In the genomic region with DNA sequence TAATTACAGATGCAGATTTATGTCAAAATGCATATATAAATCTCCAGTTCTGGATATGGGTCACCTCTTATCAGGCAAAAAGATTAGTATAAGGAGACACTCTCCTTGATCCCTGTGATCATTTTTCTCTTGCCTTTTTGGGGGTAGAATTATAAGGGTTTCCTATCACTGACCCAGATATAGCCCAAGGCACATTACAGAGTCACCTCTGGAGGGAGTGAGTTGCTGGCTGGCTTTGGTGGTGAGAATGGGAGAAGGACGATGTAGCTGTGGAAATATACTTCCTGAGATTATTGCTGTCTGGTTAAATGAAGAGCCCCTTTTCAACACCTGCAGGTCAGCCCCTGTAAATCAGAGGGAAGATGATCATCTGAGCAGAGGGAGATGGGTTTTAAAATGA, we compare ENCODE assay signal across 15 cellular contexts.
A peak's percentile ranks its signal among the peaks of the same experiment; 100 is the strongest.
DNase-seq lines count a peak whose midpoint lies in the region; ATAC-seq and TF ChIP-seq lines count a peak whose summit lies in the region.
"Had no signal": no experiment of that assay in that cellular context is flagged by ENCODE, and none has a peak within 500 bp of the region (broad histone marks: within the 10 kb centered on the region; RNA-seq: fewer than 3 reads in every experiment).

No MANE protein-coding gene starts in this region.

- H3K27ac ChIP-seq in left ventricle myocardium inferior (replicated peaks), result no peak overlapping the region
- H3K27ac ChIP-seq in GM23338 (ENCODE audit: low read depth), result no peak overlapping the region
- H3K27ac ChIP-seq in neural cell (ENCODE audit: low read length), result peak overlapping the region; percentile 75
- H3K27ac ChIP-seq: C4-2B, GM23248 had no signal

- no peaks in the 10 kb centered on the region for H3K9me3 Mint-ChIP-seq in GM23338
- H3K9me3 Mint-ChIP-seq: CD4-positive, alpha-beta memory T cell; H9 had no signal

- H3K36me3 ChIP-seq in left ventricle myocardium inferior, result no peaks in the 10 kb centered on the region
- H3K36me3 ChIP-seq in GM23338 (ENCODE audit: insufficient read depth), result no peaks in the 10 kb centered on the region
- no peaks in the 10 kb centered on the region for H3K36me3 ChIP-seq in neural cell (ENCODE audit: insufficient read depth, low read length)
- H3K36me3 ChIP-seq: BE2C had no signal

- H3K27ac Mint-ChIP-seq in GM23338, result no peak overlapping the region
- H3K27ac Mint-ChIP-seq: CD4-positive, alpha-beta memory T cell; H9 had no signal

- H3K27me3 ChIP-seq in left ventricle myocardium inferior (ENCODE audit: low read depth) (peaks cover 4% of the 10 kb centered on the region), GM23338 (ENCODE audit: insufficient read depth) (no peaks in the 10 kb centered on the region), neural cell (ENCODE audit: insufficient read depth, low read depth, low read length) (no peaks in the 10 kb centered on the region)
- H3K27me3 ChIP-seq: BE2C had no signal

- peaks cover 7% of the 10 kb centered on the region; the same call in 2 of the 3 replicates for H3K4me1 Mint-ChIP-seq in GM23338
- H3K4me1 Mint-ChIP-seq: CD4-positive, alpha-beta memory T cell; H9 had no signal

- H3K9me3 ChIP-seq in left ventricle myocardium inferior (replicated peaks) (no peaks in the 10 kb centered on the region), neural cell (ENCODE audit: low read length) (no peaks in the 10 kb centered on the region)
- H3K9me3 ChIP-seq: BE2C had no signal

- no peak for TF ChIP-seq EP300 in neural cell (conservative IDR thresholded peaks at IDR 0.05; ENCODE audit: poor library complexity, severe bottlenecking)

- H3F3A ChIP-seq in GM23338 (replicated peaks; ENCODE audit: low read depth) (no peaks in the 10 kb centered on the region), neural cell (ENCODE audit: insufficient read depth, low read length, poor library complexity, severe bottlenecking) (no peaks in the 10 kb centered on the region)

- ATAC-seq in Right ventricle myocardium superior (ENCODE audit: poor library complexity), result peak; percentile 67
- ATAC-seq in GM23338, result peak; percentile 40; the same call in 2 of the 3 replicates
- ATAC-seq: GM12878, HepG2 had no signal

- H4K20me1 ChIP-seq in GM23338 (replicated peaks; ENCODE audit: insufficient read depth), result no peaks in the 10 kb centered on the region
- H4K20me1 ChIP-seq in neural cell (ENCODE audit: insufficient read depth), result no peaks in the 10 kb centered on the region

- H3K4me1 ChIP-seq in left ventricle myocardium inferior, result peaks cover 13% of the 10 kb centered on the region
- H3K4me1 ChIP-seq in GM23338 (ENCODE audit: insufficient read depth), result no peaks in the 10 kb centered on the region
- H3K4me1 ChIP-seq: BE2C had no signal

- no peaks in the 10 kb centered on the region for H3K9me2 ChIP-seq in GM23338 (ENCODE audit: insufficient read depth)
- no peaks in the 10 kb centered on the region for H3K9me2 ChIP-seq in neural cell (ENCODE audit: insufficient read depth, low read length)

- no peaks in the 10 kb centered on the region for H3K27me3 Mint-ChIP-seq in GM23338 (ENCODE audit: insufficient read depth, low read depth, poor library complexity)

- intact Hi-C loops in Right ventricle myocardium superior (cut with DNase I), result no loop called here
- intact Hi-C loops in left ventricle myocardium inferior (cut with micrococcal nuclease), result no loop called here

- TF ChIP-seq CTCF in left ventricle myocardium inferior (IDR thresholded peaks at IDR 0.05; ENCODE audit: borderline replicate concordance) (no peak), GM23338 (conservative IDR thresholded peaks at IDR 0.05; ENCODE audit: low read depth in 2 of 2) (no peak), neural cell (IDR thresholded peaks at IDR 0.05; ENCODE audit: poor library complexity, severe bottlenecking) (no peak)

- H3K4me3 Mint-ChIP-seq in GM23338, result no peak overlapping the region
- H3K4me3 Mint-ChIP-seq: CD4-positive, alpha-beta memory T cell; H9 had no signal

- H3K4me2 ChIP-seq in GM23338 (no peak overlapping the region), neural cell (ENCODE audit: low read length) (peak overlapping the region; percentile 21)

- no peak for TF ChIP-seq RAD21 in neural cell (conservative IDR thresholded peaks at IDR 0.05)

- peak overlapping the region; percentile 90 for H2AFZ ChIP-seq in GM23338
- no peak overlapping the region for H2AFZ ChIP-seq in neural cell (ENCODE audit: low read depth, low read length)
- H2AFZ ChIP-seq: GM23248 had no signal

- DNase-seq in Right ventricle myocardium superior, result no peak
- no peak for DNase-seq in left ventricle myocardium inferior
- DNase-seq in GM23338 (ENCODE audit: low spot score), result no peak
- peak; percentile 7 for DNase-seq in NCI-H69 (lab: John Stamatoyannopoulos, UW)
- no peak for DNase-seq in NCI-H748 (lab: John Stamatoyannopoulos, UW; ENCODE audit: unreplicated experiment)
- no peak for DNase-seq in islet precursor cell
- DNase-seq: BE2C; CD4-positive, alpha-beta memory T cell; DMS79; GM23248; H9 had no signal

- H3K79me2 ChIP-seq in GM23338 (replicated peaks; ENCODE audit: insufficient read depth), result no peaks in the 10 kb centered on the region
- no peaks in the 10 kb centered on the region for H3K79me2 ChIP-seq in neural cell (replicated peaks; ENCODE audit: insufficient read depth, low read length)

- H3K36me3 Mint-ChIP-seq in GM23338 (ENCODE audit: low read depth), result no peaks in the 10 kb centered on the region
- H3K36me3 Mint-ChIP-seq: CD4-positive, alpha-beta memory T cell had no signal

- H3K4me3 ChIP-seq in left ventricle myocardium inferior (no peak overlapping the region), GM23338 (no peak overlapping the region), neural cell (ENCODE audit: low read length) (peak overlapping the region; percentile 17)
- H3K4me3 ChIP-seq: GM12878, GM23248 had no signal

- no peak overlapping the region for H3K9ac ChIP-seq in neural cell (ENCODE audit: low read length)
- H3K9ac ChIP-seq: GM23248 had no signal

TF ChIP-seq in GM23338, 12 proteins besides CTCF, POLR2A, EP300 and RAD21 (continues in another document):
- TF ChIP-seq JUNB (IDR thresholded peaks at IDR 0.05; ENCODE audit: unreplicated experiment), result no peak
- TF ChIP-seq ZNF331 (CRISPR knock-in tag; IDR thresholded peaks at IDR 0.05; ENCODE audit: low read depth), result no peak

TF ChIP-seq in neural cell, 6 proteins besides CTCF, POLR2A, EP300 and RAD21:
- TF ChIP-seq, protein P1, sequence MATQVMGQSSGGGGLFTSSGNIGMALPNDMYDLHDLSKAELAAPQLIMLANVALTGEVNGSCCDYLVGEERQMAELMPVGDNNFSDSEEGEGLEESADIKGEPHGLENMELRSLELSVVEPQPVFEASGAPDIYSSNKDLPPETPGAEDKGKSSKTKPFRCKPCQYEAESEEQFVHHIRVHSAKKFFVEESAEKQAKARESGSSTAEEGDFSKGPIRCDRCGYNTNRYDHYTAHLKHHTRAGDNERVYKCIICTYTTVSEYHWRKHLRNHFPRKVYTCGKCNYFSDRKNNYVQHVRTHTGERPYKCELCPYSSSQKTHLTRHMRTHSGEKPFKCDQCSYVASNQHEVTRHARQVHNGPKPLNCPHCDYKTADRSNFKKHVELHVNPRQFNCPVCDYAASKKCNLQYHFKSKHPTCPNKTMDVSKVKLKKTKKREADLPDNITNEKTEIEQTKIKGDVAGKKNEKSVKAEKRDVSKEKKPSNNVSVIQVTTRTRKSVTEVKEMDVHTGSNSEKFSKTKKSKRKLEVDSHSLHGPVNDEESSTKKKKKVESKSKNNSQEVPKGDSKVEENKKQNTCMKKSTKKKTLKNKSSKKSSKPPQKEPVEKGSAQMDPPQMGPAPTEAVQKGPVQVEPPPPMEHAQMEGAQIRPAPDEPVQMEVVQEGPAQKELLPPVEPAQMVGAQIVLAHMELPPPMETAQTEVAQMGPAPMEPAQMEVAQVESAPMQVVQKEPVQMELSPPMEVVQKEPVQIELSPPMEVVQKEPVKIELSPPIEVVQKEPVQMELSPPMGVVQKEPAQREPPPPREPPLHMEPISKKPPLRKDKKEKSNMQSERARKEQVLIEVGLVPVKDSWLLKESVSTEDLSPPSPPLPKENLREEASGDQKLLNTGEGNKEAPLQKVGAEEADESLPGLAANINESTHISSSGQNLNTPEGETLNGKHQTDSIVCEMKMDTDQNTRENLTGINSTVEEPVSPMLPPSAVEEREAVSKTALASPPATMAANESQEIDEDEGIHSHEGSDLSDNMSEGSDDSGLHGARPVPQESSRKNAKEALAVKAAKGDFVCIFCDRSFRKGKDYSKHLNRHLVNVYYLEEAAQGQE (IDR thresholded peaks at IDR 0.05; ENCODE audit: borderline replicate concordance), result no peak
- TF ChIP-seq TAF1 (IDR thresholded peaks at IDR 0.05; ENCODE audit: low read depth), result no peak
- no peak for TF ChIP-seq SMC3 (conservative IDR thresholded peaks at IDR 0.05; ENCODE audit: poor library complexity)
- TF ChIP-seq MXI1 (conservative IDR thresholded peaks at IDR 0.05; ENCODE audit: poor library complexity, severe bottlenecking), result no peak
- no peak for TF ChIP-seq EZH2 (IDR thresholded peaks at IDR 0.05; ENCODE audit: borderline replicate concordance, insufficient read depth, low read length, poor library complexity, severe bottlenecking)
- no peak for TF ChIP-seq POLR2AphosphoS5 (IDR thresholded peaks at IDR 0.05)
